ENCODE assay signal across 1 cellular context in the genomic region with DNA sequence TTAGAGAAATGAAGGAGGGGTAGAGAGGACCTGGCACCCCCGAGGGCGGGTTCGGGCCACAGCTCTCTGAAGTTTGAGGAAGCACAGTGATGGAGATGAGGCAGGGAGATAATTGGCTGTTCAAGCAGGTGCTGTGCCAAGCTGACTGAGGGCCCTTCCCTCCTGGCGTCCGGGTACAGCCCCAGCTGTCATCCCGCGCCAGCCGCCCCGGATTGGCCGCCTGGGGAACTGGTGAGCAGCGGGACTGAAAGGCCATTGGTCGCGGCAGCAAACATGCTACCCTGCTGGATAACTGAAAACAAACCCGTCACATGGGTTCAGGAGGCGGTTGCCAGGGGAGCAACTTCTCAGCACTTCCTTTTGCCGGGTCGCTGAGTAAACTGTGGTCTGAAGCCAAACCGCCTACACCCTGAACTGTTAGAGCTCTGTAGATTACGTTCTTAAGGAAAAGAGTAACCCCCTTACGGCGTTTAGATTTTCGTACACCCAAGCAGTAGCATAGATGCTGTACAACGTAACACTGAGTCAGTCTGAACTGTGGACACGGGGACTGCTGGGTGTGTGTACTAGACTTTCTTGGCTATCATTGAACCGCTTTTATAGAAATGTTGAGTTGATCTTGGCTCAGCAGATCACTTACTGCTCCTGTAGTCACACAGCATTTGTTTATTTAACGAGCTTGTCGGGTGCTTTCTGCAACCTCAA.
TF ChIP-seq lines count a peak whose summit lies in the region.

No MANE protein-coding gene starts in this region.

TF ChIP-seq in IMR-90, 13 proteins besides CTCF, POLR2A, EP300 and RAD21 (continued from another document):
- TF ChIP-seq, protein P1, sequence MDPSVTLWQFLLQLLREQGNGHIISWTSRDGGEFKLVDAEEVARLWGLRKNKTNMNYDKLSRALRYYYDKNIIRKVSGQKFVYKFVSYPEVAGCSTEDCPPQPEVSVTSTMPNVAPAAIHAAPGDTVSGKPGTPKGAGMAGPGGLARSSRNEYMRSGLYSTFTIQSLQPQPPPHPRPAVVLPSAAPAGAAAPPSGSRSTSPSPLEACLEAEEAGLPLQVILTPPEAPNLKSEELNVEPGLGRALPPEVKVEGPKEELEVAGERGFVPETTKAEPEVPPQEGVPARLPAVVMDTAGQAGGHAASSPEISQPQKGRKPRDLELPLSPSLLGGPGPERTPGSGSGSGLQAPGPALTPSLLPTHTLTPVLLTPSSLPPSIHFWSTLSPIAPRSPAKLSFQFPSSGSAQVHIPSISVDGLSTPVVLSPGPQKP (IDR thresholded peaks at IDR 0.05; ENCODE audit: borderline replicate concordance, low read depth, low read length) = no peak
- TF ChIP-seq RFX5 (IDR thresholded peaks at IDR 0.05; ENCODE audit: low read depth, low read length) (peak; percentile 63; the same call in 1 of the 2 replicates), MAZ (IDR thresholded peaks at IDR 0.05; ENCODE audit: borderline replicate concordance, low read depth, low read length) (peak; percentile 59; the same call in 1 of the 2 replicates), NFE2L2 (IDR thresholded peaks at IDR 0.05; ENCODE audit: low read depth, low read length) (no peak), MAFK (IDR thresholded peaks at IDR 0.05; ENCODE audit: low read depth, low read length) (no peak)
